ENCODE assay signal across 1 cellular context in the genomic region with DNA sequence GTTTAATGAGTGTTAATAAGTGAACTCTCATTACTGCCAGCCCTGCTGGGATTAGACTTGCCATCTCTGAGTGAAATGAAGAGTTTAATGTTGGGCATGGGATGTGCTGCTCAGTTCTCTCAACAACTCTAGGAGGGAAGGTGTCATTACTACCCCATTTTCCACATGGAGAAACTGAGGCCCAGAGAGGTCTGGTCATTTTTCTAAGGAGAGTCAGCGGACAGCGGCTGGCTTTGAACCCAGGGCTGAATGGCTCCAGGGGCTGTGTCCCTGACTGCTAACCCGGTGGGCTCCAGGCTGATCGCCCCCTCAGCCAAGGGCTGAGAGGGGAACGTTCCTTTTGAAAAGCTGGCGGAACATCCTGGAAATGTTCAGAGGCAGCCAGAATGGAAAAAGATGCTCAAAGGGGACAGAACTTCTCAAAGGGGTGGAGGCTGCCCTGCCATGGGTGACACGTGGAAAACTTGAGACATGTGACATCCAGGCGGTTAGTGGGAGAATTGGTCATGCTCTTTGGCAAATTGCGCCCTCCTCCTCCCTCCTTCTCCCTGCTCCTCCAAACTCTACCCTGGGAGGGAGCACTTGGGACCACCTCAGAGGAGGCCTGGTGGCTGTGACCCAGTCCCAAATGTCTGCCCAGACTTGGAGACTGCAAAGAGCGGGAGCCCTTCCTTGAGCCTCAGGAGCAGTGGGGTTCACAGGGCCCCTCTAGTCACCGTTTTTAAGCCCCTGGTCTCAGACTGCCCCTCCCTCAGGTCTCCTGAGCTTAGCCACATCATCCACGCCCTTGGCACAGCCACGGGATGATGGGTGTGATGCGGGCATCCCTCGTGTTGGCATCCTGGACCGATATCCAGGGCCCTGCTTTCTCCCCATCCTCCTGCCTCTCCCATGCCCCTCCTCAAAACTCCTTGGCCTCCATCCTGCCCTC.
TF ChIP-seq lines count a peak whose summit lies in the region.

No MANE protein-coding gene starts in this region.

TF ChIP-seq in IMR-90, 13 proteins besides CTCF, POLR2A, EP300 and RAD21:
- TF ChIP-seq, protein P1, sequence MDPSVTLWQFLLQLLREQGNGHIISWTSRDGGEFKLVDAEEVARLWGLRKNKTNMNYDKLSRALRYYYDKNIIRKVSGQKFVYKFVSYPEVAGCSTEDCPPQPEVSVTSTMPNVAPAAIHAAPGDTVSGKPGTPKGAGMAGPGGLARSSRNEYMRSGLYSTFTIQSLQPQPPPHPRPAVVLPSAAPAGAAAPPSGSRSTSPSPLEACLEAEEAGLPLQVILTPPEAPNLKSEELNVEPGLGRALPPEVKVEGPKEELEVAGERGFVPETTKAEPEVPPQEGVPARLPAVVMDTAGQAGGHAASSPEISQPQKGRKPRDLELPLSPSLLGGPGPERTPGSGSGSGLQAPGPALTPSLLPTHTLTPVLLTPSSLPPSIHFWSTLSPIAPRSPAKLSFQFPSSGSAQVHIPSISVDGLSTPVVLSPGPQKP (IDR thresholded peaks at IDR 0.05; ENCODE audit: borderline replicate concordance, low read depth, low read length): no peak
